ENCODE assay signal across 19 cellular contexts in the genomic region with DNA sequence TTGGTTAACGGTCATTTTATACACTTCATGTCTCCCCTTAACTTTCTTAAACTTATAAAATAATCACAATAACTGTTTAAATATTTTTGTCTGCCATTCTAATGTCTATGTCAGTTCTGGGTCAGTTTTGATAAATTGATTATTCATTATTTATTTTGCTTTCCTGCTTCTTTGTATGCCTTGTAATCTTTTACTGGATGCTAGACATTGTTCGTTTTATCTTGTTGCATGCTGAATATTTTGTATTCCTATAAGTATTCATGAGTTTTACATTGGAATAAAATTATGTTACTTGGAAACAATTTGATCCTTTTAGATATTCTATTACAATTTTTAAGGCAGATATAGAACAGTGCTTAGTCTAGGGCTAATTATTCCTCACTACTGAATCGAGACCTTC.
A peak's percentile ranks its signal among the peaks of the same experiment; 100 is the strongest.
DNase-seq lines count a peak whose midpoint lies in the region; ATAC-seq and TF ChIP-seq lines count a peak whose summit lies in the region.
"Had no signal": no experiment of that assay in that cellular context is flagged by ENCODE, and none has a peak within 500 bp of the region (broad histone marks: within the 10 kb centered on the region; RNA-seq: fewer than 3 reads in every experiment).

No MANE protein-coding gene starts in this region.

- no peak overlapping the region for H3K4me2 ChIP-seq in HCT116 (ENCODE audit: low read length)
- H3K4me2 ChIP-seq in MM.1S (ENCODE audit: low read depth, low read length): peak overlapping the region; percentile 44; the same call in 1 of the 2 replicates
- H3K4me2 ChIP-seq: A549; BLaER1 treated with 17β-estradiol and CSF1 and Interleukin-3, amounts not matched to agents 10 nM and 100 nM had no signal

- no peak for DNase-seq in HCT116 (ENCODE audit: low read depth, low spot score)
- no peak for DNase-seq in MM.1S
- DNase-seq in nephron progenitor cell: no peak
- DNase-seq in GM10266 (ENCODE audit: extremely low spot score): no peak
- no peak for DNase-seq in DMS 273 treated with DMSO at 0.1 percent for 48 hours (lab: John Stamatoyannopoulos, UW)
- DNase-seq in GOT3 (lab: John Stamatoyannopoulos, UW): no peak
- DNase-seq: 8988T; ACHN; AML-193; BE2C; CD4-positive, alpha-beta T cell; CD8-positive, alpha-beta memory T cell; DMS53; DMS79 treated with DMSO at 0.1 percent for 48 hours; GF-D8; H9 had no signal

- TF ChIP-seq CTCF in HCT116 (IDR thresholded peaks at IDR 0.05 in 2 of 3, conservative IDR thresholded peaks at IDR 0.05 in 1 of 3; ENCODE audit: borderline replicate concordance in 1 of 3, insufficient read depth in 1 of 3, low read depth in 2 of 3, low read length in 2 of 3) (no peak), MM.1S (IDR thresholded peaks at IDR 0.05; ENCODE audit: low read length) (no peak), nephron progenitor cell (IDR thresholded peaks at IDR 0.05) (no peak), GM10266 (IDR thresholded peaks at IDR 0.05; ENCODE audit: control insufficient read depth, insufficient read depth, low read depth, missing control alignments) (no peak)

- H3K9me3 Mint-ChIP-seq in nephron progenitor cell: peaks cover 17% of the 10 kb centered on the region

- H3K9ac ChIP-seq in HCT116 (ENCODE audit: low read length): no peak overlapping the region
- no peak overlapping the region for H3K9ac ChIP-seq in MM.1S (ENCODE audit: low read length)
- H3K9ac ChIP-seq: BLaER1 treated with 17β-estradiol and CSF1 and Interleukin-3, amounts not matched to agents 10 nM and 100 nM had no signal

- H4K20me1 ChIP-seq in HCT116 (ENCODE audit: insufficient read depth) (no peaks in the 10 kb centered on the region), MM.1S (ENCODE audit: insufficient read depth, low read length) (no peaks in the 10 kb centered on the region)
- H4K20me1 ChIP-seq: BLaER1 treated with 17β-estradiol and CSF1 and Interleukin-3, amounts not matched to agents 10 nM and 100 nM had no signal

- H3K4me1 ChIP-seq in HCT116 (ENCODE audit: control insufficient read depth in 1 of 2, insufficient read depth in 2 of 2, low read length in 2 of 2) (no peaks in the 10 kb centered on the region), MM.1S (ENCODE audit: low read length) (peaks cover 19% of the 10 kb centered on the region)
- H3K4me1 ChIP-seq: A549; BLaER1 treated with 17β-estradiol and CSF1 and Interleukin-3, amounts not matched to agents 10 nM and 100 nM had no signal

- no peaks in the 10 kb centered on the region for H3K36me3 ChIP-seq in HCT116 (ENCODE audit: control insufficient read depth in 1 of 2, insufficient read depth in 2 of 2, low read length in 2 of 2)
- H3K36me3 ChIP-seq in MM.1S (replicated peaks; ENCODE audit: insufficient read depth, low read length): no peaks in the 10 kb centered on the region
- H3K36me3 ChIP-seq: BE2C; BLaER1 treated with 17β-estradiol and CSF1 and Interleukin-3, amounts not matched to agents 10 nM and 100 nM had no signal

- no peaks in the 10 kb centered on the region for H3K9me2 ChIP-seq in HCT116 (ENCODE audit: insufficient read depth)
- H3K9me2 ChIP-seq in MM.1S (replicated peaks; ENCODE audit: insufficient read depth, low read length): no peaks in the 10 kb centered on the region

- CTCF ChIA-PET in HCT116 (lab: Charles Lee): interaction anchor here (1.0 kb wide), 1 partner anchor 14 kb away, joined by 3 read pairs; no protein-coding TSS in a partner anchor

- H3K4me3 Mint-ChIP-seq in nephron progenitor cell: no peak overlapping the region
- H3K4me3 Mint-ChIP-seq: CD14-positive monocyte; CD4-positive, alpha-beta T cell; CD8-positive, alpha-beta memory T cell; H9 had no signal

- no peak overlapping the region for H3K27ac ChIP-seq in HCT116 (ENCODE audit: low read depth, low read length)
- H3K27ac ChIP-seq in MM.1S (ENCODE audit: low read length): no peak overlapping the region
- H3K27ac ChIP-seq: A549; BLaER1 treated with 17β-estradiol and CSF1 and Interleukin-3, amounts not matched to agents 10 nM and 100 nM had no signal

- no peak for TF ChIP-seq POLR2A in HCT116 (IDR thresholded peaks at IDR 0.05; ENCODE audit: borderline replicate concordance, extremely low read depth, insufficient read depth, insufficient read length)

- H3K9me3 ChIP-seq in HCT116 (ENCODE audit: control insufficient read depth in 1 of 2, insufficient read depth in 1 of 2, low read depth in 1 of 2, low read length in 2 of 2): no peaks in the 10 kb centered on the region
- no peaks in the 10 kb centered on the region for H3K9me3 ChIP-seq in MM.1S (replicated peaks; ENCODE audit: insufficient read depth, low read length)
- H3K9me3 ChIP-seq: A549, BE2C had no signal

- no peak for ATAC-seq in HCT116
- ATAC-seq: A549 had no signal

- no TSS peak for BruUV-seq in HCT116 (replicated peaks; lab: Mats Ljungman, UMichigan)

- H3K27me3 Mint-ChIP-seq in nephron progenitor cell (ENCODE audit: low read depth, poor library complexity): no peaks in the 10 kb centered on the region
- H3K27me3 Mint-ChIP-seq: CD4-positive, alpha-beta T cell had no signal

- POLR2A ChIA-PET in HCT116 (lab: Charles Lee): no interaction called here

- peak overlapping the region; percentile 84 for H3K27ac Mint-ChIP-seq in nephron progenitor cell
- H3K27ac Mint-ChIP-seq: CD14-positive monocyte; CD4-positive, alpha-beta T cell; CD8-positive, alpha-beta memory T cell; H9 had no signal

- H3K4me1 Mint-ChIP-seq in nephron progenitor cell: peaks cover 31% of the 10 kb centered on the region
- H3K4me1 Mint-ChIP-seq: CD14-positive monocyte; CD8-positive, alpha-beta memory T cell; H9 had no signal

- intact Hi-C loops in HCT116 (cut with micrococcal nuclease): no loop called here

- H3K79me2 ChIP-seq in HCT116 (ENCODE audit: insufficient read depth, low read length) (no peaks in the 10 kb centered on the region), MM.1S (ENCODE audit: low read length) (no peaks in the 10 kb centered on the region)

- H2AFZ ChIP-seq in HCT116 (ENCODE audit: low read depth, low read length, poor library complexity, severe bottlenecking): peak overlapping the region; percentile 40
- no peak overlapping the region for H2AFZ ChIP-seq in MM.1S (ENCODE audit: low read length)

- H3F3A ChIP-seq in MM.1S (ENCODE audit: insufficient read depth, low read length): 0 out of 2 replicates have a peak, but pooled peaks cover 5% of the 10 kb centered on the region

- H3K36me3 Mint-ChIP-seq in nephron progenitor cell (ENCODE audit: low read depth): peaks cover 7% of the 10 kb centered on the region
- H3K36me3 Mint-ChIP-seq: CD14-positive monocyte; CD8-positive, alpha-beta memory T cell had no signal

- H3K4me3 ChIP-seq in HCT116 (replicated peaks in 1 of 2; ENCODE audit: low read depth in 1 of 2, low read length in 2 of 2) (no peak overlapping the region), MM.1S (ENCODE audit: low read length) (0 out of 2 replicates have a peak overlapping the region, but pooled peaks have one; percentile 6)
- H3K4me3 ChIP-seq: A549; BLaER1 treated with 17β-estradiol and CSF1 and Interleukin-3, amounts not matched to agents 10 nM and 100 nM had no signal

- RAD21 ChIA-PET in HCT116 (lab: Charles Lee; ENCODE audit: low non-redundant PET in 1 of 2, low total read pairs in 2 of 2, uncharacterized antibody in 2 of 2, unreplicated experiment in 2 of 2): no interaction called here

- no peak for TF ChIP-seq RAD21 in HCT116 (IDR thresholded peaks at IDR 0.05; ENCODE audit: low read depth)

- no peaks in the 10 kb centered on the region for H3K27me3 ChIP-seq in HCT116 (ENCODE audit: insufficient read depth, low read length)
- no peaks in the 10 kb centered on the region for H3K27me3 ChIP-seq in MM.1S (replicated peaks; ENCODE audit: insufficient read depth, low read length)
- H3K27me3 ChIP-seq: BE2C; BLaER1 treated with 17β-estradiol and CSF1 and Interleukin-3, amounts not matched to agents 10 nM and 100 nM had no signal

TF ChIP-seq in HCT116, 20 proteins besides CTCF, POLR2A, EP300 and RAD21 (continues in another document):
- TF ChIP-seq ZBTB33 (IDR thresholded peaks at IDR 0.05; ENCODE audit: extremely low read depth, insufficient replicate concordance, low read length): no peak
- TF ChIP-seq TCF7L2 (IDR thresholded peaks at IDR 0.05; ENCODE audit: borderline replicate concordance, extremely low read depth, insufficient read depth, insufficient read length): no peak
- TF ChIP-seq SP1 (IDR thresholded peaks at IDR 0.05; ENCODE audit: low read depth): no peak
- TF ChIP-seq SRF (IDR thresholded peaks at IDR 0.05; ENCODE audit: low read depth): no peak
- no peak for TF ChIP-seq POLR2AphosphoS5 (IDR thresholded peaks at IDR 0.05; ENCODE audit: low read depth, low read length)
- no peak for TF ChIP-seq SIN3A (IDR thresholded peaks at IDR 0.05; ENCODE audit: low read depth)
- TF ChIP-seq ATF3 (IDR thresholded peaks at IDR 0.05): no peak
- TF ChIP-seq ZFX (IDR thresholded peaks at IDR 0.05): no peak
